Comparison of ENCODE assay signal across 12 cellular contexts in genomic region chr3:171974986-171975837, GRCh38.
DNase-seq lines count a peak whose midpoint lies in the region; ATAC-seq and TF ChIP-seq lines count a peak whose summit lies in the region.
"Had no signal": no experiment of that assay in that cellular context is flagged by ENCODE, and none has a peak within 500 bp of the region (broad histone marks: within the 10 kb centered on the region; RNA-seq: fewer than 3 reads in every experiment).

No MANE protein-coding gene starts in this region.

- H3K27me3 Mint-ChIP-seq in stimulated activated naive B cell treated with anti-CD40 and anti-IgM and Interleukin-4, amounts not matched to agents 10 μg/mL and 1 μg/mL and 100 μg/mL, for 72 hours, result no peaks in the 10 kb centered on the region
- peaks cover 5% of the 10 kb centered on the region for H3K27me3 Mint-ChIP-seq in activated CD8-positive, alpha-beta memory T cell treated with anti-CD3 and anti-CD28 coated beads, Interleukin-2, amount 10 ng/mL, durations not matched to agents 7 days and 5 days
- H3K27me3 Mint-ChIP-seq: T-helper 17 cell had no signal

- no peak overlapping the region for H3K27ac ChIP-seq in lung (ENCODE audit: low read depth in 1 of 2, low read length in 1 of 2)

- H3K4me3 Mint-ChIP-seq in stimulated activated naive B cell treated with anti-CD40 and anti-IgM and Interleukin-4, amounts not matched to agents 10 μg/mL and 1 μg/mL and 100 μg/mL, for 72 hours, result no peak overlapping the region
- no peak overlapping the region for H3K4me3 Mint-ChIP-seq in activated CD8-positive, alpha-beta memory T cell treated with anti-CD3 and anti-CD28 coated beads, Interleukin-2, amount 10 ng/mL, durations not matched to agents 7 days and 5 days
- H3K4me3 Mint-ChIP-seq: neural crest cell, T-helper 17 cell had no signal

- H3K27me3 ChIP-seq in lung (ENCODE audit: control insufficient read depth, insufficient read depth), result no peaks in the 10 kb centered on the region

- ATAC-seq in lung (ENCODE audit: insufficient read depth, low FRiP score), result peak; percentile 45
- ATAC-seq in stimulated activated naive B cell treated with anti-CD40 and anti-IgM and Interleukin-4, amounts not matched to agents 10 μg/mL and 1 μg/mL and 100 μg/mL, for 72 hours (replicated peaks), result no peak
- ATAC-seq in activated CD8-positive, alpha-beta memory T cell treated with anti-CD3 and anti-CD28 coated beads, Interleukin-2, amount 10 ng/mL, durations not matched to agents 7 days and 5 days, result no peak
- ATAC-seq in HG03175 (IDR thresholded peaks at IDR 0.05; ENCODE audit: unreplicated experiment), result no peak
- ATAC-seq: T-helper 17 cell had no signal

- DNase-seq in AG10803 (ENCODE audit: low read depth) (peak; percentile 68), M059J (ENCODE audit: low read depth) (peak; percentile 46), amniotic epithelial cell (ENCODE audit: low read depth) (peak; percentile 93), lung (ENCODE audit: low spot score) (no peak), NCI-H748 (lab: John Stamatoyannopoulos, UW; ENCODE audit: unreplicated experiment) (no peak)
- no peak for DNase-seq in stimulated activated naive B cell treated with anti-CD40 and anti-IgM and Interleukin-4, amounts not matched to agents 10 μg/mL and 1 μg/mL and 100 μg/mL, for 72 hours
- DNase-seq in activated CD8-positive, alpha-beta memory T cell treated with anti-CD3 and anti-CD28 coated beads, Interleukin-2, amount 10 ng/mL, durations not matched to agents 7 days and 5 days, result no peak
- DNase-seq: dermis blood vessel endothelial cell, NCI-H1694 treated with DMSO at 0.1 percent for 48 hours, T-helper 17 cell had no signal

- no peaks in the 10 kb centered on the region for H3K36me3 ChIP-seq in lung (ENCODE audit: control insufficient read depth in 2 of 2, insufficient read depth in 2 of 2, low read length in 2 of 2)

- no peaks in the 10 kb centered on the region for H3K9me3 ChIP-seq in lung (ENCODE audit: control insufficient read depth in 2 of 2, insufficient read depth in 1 of 2, low read length in 1 of 2)

- CTCF ChIA-PET in activated CD8-positive, alpha-beta memory T cell treated with anti-CD3 and anti-CD28 coated beads, Interleukin-2, amount 10 ng/mL, durations not matched to agents 7 days and 5 days (lab: Charles Lee), result no interaction called here

- peaks cover 0 to 2% of the 10 kb centered on the region in 2 donors for H3K4me1 Mint-ChIP-seq in stimulated activated naive B cell treated with anti-CD40 and anti-IgM and Interleukin-4, amounts not matched to agents 10 μg/mL and 1 μg/mL and 100 μg/mL, for 72 hours
- peaks cover 6% of the 10 kb centered on the region for H3K4me1 Mint-ChIP-seq in activated CD8-positive, alpha-beta memory T cell treated with anti-CD3 and anti-CD28 coated beads, Interleukin-2, amount 10 ng/mL, durations not matched to agents 7 days and 5 days
- H3K4me1 Mint-ChIP-seq: neural crest cell, T-helper 17 cell had no signal

- WGBS in lung, 2 donors, result 43 to 49% methylated on average over 10 of the region's 10 CpGs

- no peak overlapping the region for H3K27ac Mint-ChIP-seq in stimulated activated naive B cell treated with anti-CD40 and anti-IgM and Interleukin-4, amounts not matched to agents 10 μg/mL and 1 μg/mL and 100 μg/mL, for 72 hours
- no peak overlapping the region for H3K27ac Mint-ChIP-seq in activated CD8-positive, alpha-beta memory T cell treated with anti-CD3 and anti-CD28 coated beads, Interleukin-2, amount 10 ng/mL, durations not matched to agents 7 days and 5 days
- H3K27ac Mint-ChIP-seq: T-helper 17 cell had no signal

- H3K9me3 Mint-ChIP-seq in stimulated activated naive B cell treated with anti-CD40 and anti-IgM and Interleukin-4, amounts not matched to agents 10 μg/mL and 1 μg/mL and 100 μg/mL, for 72 hours, result no peaks in the 10 kb centered on the region
- H3K9me3 Mint-ChIP-seq in activated CD8-positive, alpha-beta memory T cell treated with anti-CD3 and anti-CD28 coated beads, Interleukin-2, amount 10 ng/mL, durations not matched to agents 7 days and 5 days (ENCODE audit: low read depth), result no peaks in the 10 kb centered on the region
- H3K9me3 Mint-ChIP-seq: neural crest cell had no signal

- H3K4me3 ChIP-seq in AG10803 (ENCODE audit: low read length) (no peak overlapping the region), lung (no peak overlapping the region)

- TF ChIP-seq CTCF in AG10803 (conservative IDR thresholded peaks at IDR 0.05; ENCODE audit: low read length) (no peak), lung (IDR thresholded peaks at IDR 0.05; ENCODE audit: control extremely low read depth, extremely low read depth) (no peak)

- H3K4me1 ChIP-seq in lung (ENCODE audit: control insufficient read depth in 2 of 2, insufficient read depth in 2 of 2, low read length in 2 of 2), result peaks cover 0 to 3% of the 10 kb centered on the region in 2 donors

- no peaks in the 10 kb centered on the region for H3K36me3 Mint-ChIP-seq in stimulated activated naive B cell treated with anti-CD40 and anti-IgM and Interleukin-4, amounts not matched to agents 10 μg/mL and 1 μg/mL and 100 μg/mL, for 72 hours
- no peaks in the 10 kb centered on the region for H3K36me3 Mint-ChIP-seq in activated CD8-positive, alpha-beta memory T cell treated with anti-CD3 and anti-CD28 coated beads, Interleukin-2, amount 10 ng/mL, durations not matched to agents 7 days and 5 days

Comparison
In these comparisons a context has a peak if more than half of its experiments do, and no peak if none do; other contexts are left out.
1. DNase-seq: peak in AG10803 (single experiment), M059J (single experiment) and amniotic epithelial cell (single experiment); none in lung (single experiment), NCI-H748 (single experiment), stimulated activated naive B cell treated with anti-CD40 and anti-IgM and Interleukin-4, amounts not matched to agents 10 μg/mL and 1 μg/mL and 100 μg/mL, for 72 hours (single experiment) and activated CD8-positive, alpha-beta memory T cell treated with anti-CD3 and anti-CD28 coated beads, Interleukin-2, amount 10 ng/mL, durations not matched to agents 7 days and 5 days (single experiment).